Comparison of ENCODE assay signal across 8 cellular contexts in the genomic region with DNA sequence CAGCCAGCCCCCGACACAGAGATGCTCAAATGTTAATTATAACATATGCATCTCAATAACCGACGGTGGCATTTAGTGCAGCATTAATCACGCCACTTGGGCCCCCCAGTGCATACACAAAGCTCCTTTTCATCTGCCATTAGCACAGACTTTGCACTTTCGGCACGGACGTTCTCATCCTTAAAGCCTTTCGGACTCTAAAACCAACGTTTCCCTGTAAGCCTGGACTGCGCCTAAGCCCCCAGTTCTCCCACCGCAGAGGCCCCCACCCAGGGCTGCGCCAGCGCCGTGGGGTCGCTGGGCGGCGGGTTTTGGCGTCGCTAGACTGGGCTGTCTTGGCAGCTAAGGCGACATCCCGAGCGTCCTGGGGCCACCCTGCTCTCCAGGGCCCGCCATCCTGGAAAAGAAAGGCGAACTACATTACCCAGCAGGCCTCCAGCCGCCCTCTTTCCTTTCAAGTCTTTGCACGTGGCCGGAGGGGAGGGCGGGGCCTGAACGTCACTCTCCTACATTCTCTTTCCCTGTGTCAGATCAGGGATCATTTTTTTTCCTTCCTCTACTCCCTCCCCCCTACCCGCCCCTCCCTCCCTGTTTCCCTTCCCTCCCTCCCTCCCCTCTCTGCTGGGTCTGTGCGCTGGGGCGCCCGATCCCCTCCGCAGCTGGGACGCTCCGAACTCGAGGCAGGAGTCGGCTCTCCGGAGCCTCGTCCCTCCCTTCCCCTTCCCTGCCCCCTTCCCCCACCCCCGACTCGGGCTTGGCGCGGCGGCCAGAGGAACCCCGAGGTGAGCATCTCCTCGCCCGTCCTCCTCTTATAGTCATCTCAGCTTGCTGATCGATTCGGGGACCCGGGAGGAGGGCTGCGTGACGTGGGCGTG. TPM values are rescaled to one million over a fixed set of nuclear protein-coding genes. Genes with fewer than 3 reads are reported as not detected.
A peak's percentile ranks its signal among the peaks of the same experiment; 100 is the strongest.
DNase-seq lines count a peak whose midpoint lies in the region; ATAC-seq and TF ChIP-seq lines count a peak whose summit lies in the region.

A gene (plus strand): TSS at position 501 of the 875 bp plus-strand sequence. CDS start 80,535 bp downstream, outside the sequence.

- peak; percentile 79 for ATAC-seq in HG02759 (IDR thresholded peaks at IDR 0.05; ENCODE audit: unreplicated experiment)
- peak; percentile 86 to 90 for ATAC-seq in left cardiac atrium

- DNase-seq in NCI-H1417 (lab: John Stamatoyannopoulos, UW) (peak; percentile 89 to 98 (median 97)), SW 1271 (lab: John Stamatoyannopoulos, UW) (peak; percentile 79 to 93), left cardiac atrium (peak; percentile 97), pons (ENCODE audit: low spot score) (peak; percentile 97)

- no peaks in the 10 kb centered on the region for H3K36me3 ChIP-seq in urinary bladder (ENCODE audit: insufficient read depth)

- no peaks in the 10 kb centered on the region for H3K4me1 ChIP-seq in urinary bladder (ENCODE audit: insufficient read depth)

- intact Hi-C loops in left cardiac atrium (cut with DNase I) = loop anchor here (5.0 to 10.0 kb wide), 2 partner anchors 51 to 54 kb away; no protein-coding TSS in a partner anchor

- H3K4me3 ChIP-seq in GM12875 (ENCODE audit: low read depth, low read length) = peak within 1 kb of the TSS; percentile 61
- peak within 1 kb of the TSS; percentile 82 for H3K4me3 ChIP-seq in urinary bladder (ENCODE audit: low read depth, low read length)

- WGBS in urinary bladder = 2% methylated on average over 54 of the region's 54 CpGs

- peak within 1 kb of the TSS; percentile 88 for H3K27ac ChIP-seq in angular gyrus (ENCODE audit: low read depth, low read length)
- H3K27ac ChIP-seq in urinary bladder (ENCODE audit: low read depth) = peak within 1 kb of the TSS; percentile 80

- no peak for TF ChIP-seq CTCF in GM12875 (IDR thresholded peaks at IDR 0.05; ENCODE audit: borderline replicate concordance, insufficient read depth, low read depth, low read length)

RNA-seq across cellular contexts. Expression of the gene that starts here (rescaled TPM):
- total RNA-seq in left cardiac atrium = 10 to 100 TPM; 64.9 to 70.6 TPM
- total RNA-seq in urinary bladder = 26.6 TPM
- 50.3 TPM for polyA plus RNA-seq in urinary bladder

Comparison
In these comparisons a context has a peak if more than half of its experiments do, and no peak if none do; other contexts are left out.
1. Peak in every context shown above with its lines: DNase-seq, ATAC-seq, H3K4me3 ChIP-seq and H3K27ac ChIP-seq.